ENCODE assay signal across 19 cellular contexts in genomic region chr11:65542738-65543390, GRCh38.
"Had no signal": no experiment of that assay in that cellular context is flagged by ENCODE, and none has a peak within 500 bp of the region (broad histone marks: within the 10 kb centered on the region; RNA-seq: fewer than 3 reads in every experiment).

No MANE protein-coding gene starts in this region.

- H3K27ac ChIP-seq: suprapubic skin had no signal

- H3K27me3 ChIP-seq: body of pancreas, esophagus squamous epithelium, sigmoid colon, suprapubic skin had no signal

- ATAC-seq: body of pancreas, left cardiac atrium had no signal

- H3K27me3 Mint-ChIP-seq: central memory CD8-positive, alpha-beta T cell had no signal

- H3K4me3 Mint-ChIP-seq: endodermal cell had no signal

- H3K9me3 Mint-ChIP-seq: central memory CD8-positive, alpha-beta T cell; endodermal cell; nephron; T-helper 2 cell treated with Interferon-gamma antibody and Interleukin-4, amounts not matched to agents 5 μg/mL and 100 μg/mL, for 36 hours had no signal

- H3K9me3 ChIP-seq: body of pancreas, esophagus squamous epithelium, sigmoid colon, suprapubic skin had no signal

- DNase-seq: activated CD4-positive, alpha-beta T cell treated with anti-CD3 and anti-CD28 coated beads for 1 hour; activated CD8-positive, alpha-beta memory T cell treated with anti-CD3 and anti-CD28 coated beads for 24 hours; activated naive CD4-positive, alpha-beta T cell treated with anti-CD3 and anti-CD28 coated beads, Interleukin-2, amount 50 U/mL, for 16 hours; amniotic stem cell; dermis blood vessel endothelial cell; endodermal cell; esophagus squamous epithelium; foreskin fibroblast; glutamatergic neuron; left cardiac atrium; sigmoid colon; stimulated activated CD4-positive, alpha-beta T cell treated with anti-CD3 and anti-CD28 coated beads, Interleukin-2, amount 100 ng/mL, for 24 hours; stimulated activated naive CD4-positive, alpha-beta T cell treated with Interleukin-2 at 50 U/mL for 16 hours had no signal

- H3K27ac Mint-ChIP-seq: endodermal cell had no signal

- H3K4me3 ChIP-seq: body of pancreas, esophagus squamous epithelium, lung, sigmoid colon, suprapubic skin had no signal
